Comparison of ENCODE assay signal across 15 cellular contexts in the genomic region with DNA sequence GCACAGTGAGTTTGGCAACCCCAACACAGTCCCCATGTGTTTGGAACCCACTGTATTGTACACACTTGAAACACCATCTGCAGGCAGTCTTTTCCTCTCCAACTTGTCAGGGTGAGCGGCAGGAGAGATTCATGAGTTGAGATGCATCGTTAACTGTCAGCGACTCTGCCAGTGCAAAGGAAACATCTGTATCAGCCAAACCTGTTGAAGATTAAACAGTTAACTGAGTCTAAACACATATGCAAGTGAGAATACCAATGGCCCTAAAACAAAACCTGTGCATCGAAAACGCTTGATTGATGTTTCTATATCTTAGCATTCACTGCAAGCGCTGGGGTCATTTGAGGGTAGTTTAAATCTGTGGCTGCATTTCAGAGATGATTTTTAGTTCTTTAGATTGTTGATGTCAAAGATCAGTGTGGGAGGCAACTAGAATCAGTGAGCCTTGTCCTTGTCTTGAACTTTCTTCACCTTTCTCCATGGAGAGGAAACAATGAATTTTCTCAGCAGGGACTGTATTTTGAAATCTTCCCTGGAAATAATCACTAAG. TPM values are rescaled to one million over a fixed set of nuclear protein-coding genes. Genes with fewer than 3 reads are reported as not detected.
A peak's percentile ranks its signal among the peaks of the same experiment; 100 is the strongest.
DNase-seq lines count a peak whose midpoint lies in the region; ATAC-seq lines count a peak whose summit lies in the region.
"Had no signal": no experiment of that assay in that cellular context is flagged by ENCODE, and none has a peak within 500 bp of the region (broad histone marks: within the 10 kb centered on the region; RNA-seq: fewer than 3 reads in every experiment).

No MANE protein-coding gene starts in this region.

- no CpG with 5 or more reads among the region's 6 CpGs for WGBS in mesendoderm (ENCODE audit: extremely low coverage, insufficient coverage, low lambda C conversion rate)

- H3K4me3 ChIP-seq in mesendoderm (ENCODE audit: low read length) (no peak overlapping the region), Karpas-422 (ENCODE audit: low read length) (no peak overlapping the region)
- H3K4me3 ChIP-seq: A549, thoracic aorta had no signal

- H3K79me2 ChIP-seq in mesendoderm (ENCODE audit: control insufficient read depth, insufficient read depth, low read length) (no peaks in the 10 kb centered on the region), Karpas-422 (ENCODE audit: low read length) (no peaks in the 10 kb centered on the region)

- no peak overlapping the region for H2AFZ ChIP-seq in Karpas-422 (ENCODE audit: low read length)

- H3K4me1 Mint-ChIP-seq in stimulated activated naive B cell treated with anti-CD40 and anti-IgM and Interleukin-4, amounts not matched to agents 10 μg/mL and 1 μg/mL and 100 μg/mL, for 72 hours, result peaks cover 5 to 13% of the 10 kb centered on the region in 2 donors
- H3K4me1 Mint-ChIP-seq: activated CD8-positive, alpha-beta memory T cell treated with anti-CD3 and anti-CD28 coated beads, Interleukin-2, amount 10 ng/mL, durations not matched to agents 7 days and 5 days had no signal

- H4K5ac ChIP-seq in mesendoderm (ENCODE audit: low read length), result no peak overlapping the region

- H3K56ac ChIP-seq in mesendoderm (ENCODE audit: low read length), result no peak overlapping the region

- H3K4me3 Mint-ChIP-seq in stimulated activated naive B cell treated with anti-CD40 and anti-IgM and Interleukin-4, amounts not matched to agents 10 μg/mL and 1 μg/mL and 100 μg/mL, for 72 hours, result no peak overlapping the region
- H3K4me3 Mint-ChIP-seq: activated CD8-positive, alpha-beta memory T cell treated with anti-CD3 and anti-CD28 coated beads, Interleukin-2, amount 10 ng/mL, durations not matched to agents 7 days and 5 days had no signal

- H3K9ac ChIP-seq in mesendoderm (ENCODE audit: low read length) (no peak overlapping the region), Karpas-422 (ENCODE audit: low read length) (no peak overlapping the region)

- no peak overlapping the region for H2BK5ac ChIP-seq in mesendoderm (ENCODE audit: low read length)

- H3K9me2 ChIP-seq in Karpas-422 (replicated peaks; ENCODE audit: insufficient read depth, low read length), result no peaks in the 10 kb centered on the region

- H3K36me3 Mint-ChIP-seq in stimulated activated naive B cell treated with anti-CD40 and anti-IgM and Interleukin-4, amounts not matched to agents 10 μg/mL and 1 μg/mL and 100 μg/mL, for 72 hours, result no peaks in the 10 kb centered on the region

- peaks cover 5 to 8% of the 10 kb centered on the region in 2 donors for H3K9me3 Mint-ChIP-seq in stimulated activated naive B cell treated with anti-CD40 and anti-IgM and Interleukin-4, amounts not matched to agents 10 μg/mL and 1 μg/mL and 100 μg/mL, for 72 hours

- no peaks in the 10 kb centered on the region for H3K79me1 ChIP-seq in mesendoderm (ENCODE audit: low read length)

- peak; percentile 68 for ATAC-seq in HG02885 (IDR thresholded peaks at IDR 0.05; ENCODE audit: poor library complexity, unreplicated experiment)
- peak; percentile 44 to 51 for ATAC-seq in stimulated activated naive B cell treated with anti-CD40 and anti-IgM and Interleukin-4, amounts not matched to agents 10 μg/mL and 1 μg/mL and 100 μg/mL, for 72 hours (replicated peaks)
- ATAC-seq: A549; activated CD8-positive, alpha-beta memory T cell treated with anti-CD3 and anti-CD28 coated beads, Interleukin-2, amount 10 ng/mL, durations not matched to agents 7 days and 5 days had no signal

- no peak overlapping the region for H2BK120ac ChIP-seq in mesendoderm (ENCODE audit: low read depth, low read length)

- H3K4me2 ChIP-seq in mesendoderm (ENCODE audit: low read length) (no peak overlapping the region), Karpas-422 (ENCODE audit: low read depth, low read length, poor library complexity, severe bottlenecking) (no peak overlapping the region)
- H3K4me2 ChIP-seq: A549 had no signal

- H3K4ac ChIP-seq in mesendoderm (ENCODE audit: low read depth, low read length), result no peak overlapping the region

- no peak overlapping the region for H4K8ac ChIP-seq in mesendoderm (ENCODE audit: low read depth, low read length)

- no peaks in the 10 kb centered on the region for H3K27me3 ChIP-seq in mesendoderm (ENCODE audit: insufficient read depth, low read length, poor library complexity)
- no peaks in the 10 kb centered on the region for H3K27me3 ChIP-seq in Karpas-422 (ENCODE audit: low read length)
- H3K27me3 ChIP-seq: brain microvascular endothelial cell had no signal

- DNase-seq in NCI-H1417 (lab: John Stamatoyannopoulos, UW) (peak in 2 of 3 experiments; percentile 5 to 55), NCI-H1417 treated with DMSO at 0.1 percent for 48 hours (lab: John Stamatoyannopoulos, UW) (no peak), NCI-H510A (lab: John Stamatoyannopoulos, UW) (peak; percentile 7), mesendoderm (no peak), Karpas-422 (no peak), hippocampal formation (lab: John Stamatoyannopoulos, UW) (no peak)
- no peak for DNase-seq in stimulated activated naive B cell treated with anti-CD40 and anti-IgM and Interleukin-4, amounts not matched to agents 10 μg/mL and 1 μg/mL and 100 μg/mL, for 72 hours
- DNase-seq: activated CD8-positive, alpha-beta memory T cell treated with anti-CD3 and anti-CD28 coated beads, Interleukin-2, amount 10 ng/mL, durations not matched to agents 7 days and 5 days; brain microvascular endothelial cell; HCEC 1CT; islet precursor cell; SW 1271 had no signal

- no peak overlapping the region for H3K23ac ChIP-seq in mesendoderm (ENCODE audit: low read length)

- H4K20me1 ChIP-seq in Karpas-422 (ENCODE audit: insufficient read depth, low read depth, low read length), result no peaks in the 10 kb centered on the region

- no peaks in the 10 kb centered on the region for H3K27me3 Mint-ChIP-seq in stimulated activated naive B cell treated with anti-CD40 and anti-IgM and Interleukin-4, amounts not matched to agents 10 μg/mL and 1 μg/mL and 100 μg/mL, for 72 hours

- no peak overlapping the region for H3K18ac ChIP-seq in mesendoderm (ENCODE audit: low read length)

- H3K27ac ChIP-seq in mesendoderm (ENCODE audit: low read depth, low read length) (no peak overlapping the region), Karpas-422 (ENCODE audit: low read length) (no peak overlapping the region)
- H3K27ac ChIP-seq: A549, brain microvascular endothelial cell, thoracic aorta had no signal

- H3K36me3 ChIP-seq in mesendoderm (ENCODE audit: control insufficient read depth, insufficient read depth, low read length) (no peaks in the 10 kb centered on the region), Karpas-422 (ENCODE audit: insufficient read depth, low read length) (no peaks in the 10 kb centered on the region)
- H3K36me3 ChIP-seq: brain microvascular endothelial cell, thoracic aorta had no signal

- H3K4me1 ChIP-seq in mesendoderm (ENCODE audit: control insufficient read depth, low read depth, low read length) (no peaks in the 10 kb centered on the region), Karpas-422 (ENCODE audit: low read length) (no peaks in the 10 kb centered on the region)
- H3K4me1 ChIP-seq: A549 had no signal

- H3K27ac Mint-ChIP-seq in stimulated activated naive B cell treated with anti-CD40 and anti-IgM and Interleukin-4, amounts not matched to agents 10 μg/mL and 1 μg/mL and 100 μg/mL, for 72 hours, result no peak overlapping the region
- H3K27ac Mint-ChIP-seq: activated CD8-positive, alpha-beta memory T cell treated with anti-CD3 and anti-CD28 coated beads, Interleukin-2, amount 10 ng/mL, durations not matched to agents 7 days and 5 days had no signal

- H3K9me3 ChIP-seq in Karpas-422 (ENCODE audit: low read length), result no peaks in the 10 kb centered on the region
- H3K9me3 ChIP-seq: A549, thoracic aorta had no signal

- no peak overlapping the region for H2BK15ac ChIP-seq in mesendoderm (replicated peaks; ENCODE audit: low read depth)

- no peak overlapping the region for H2AK5ac ChIP-seq in mesendoderm (ENCODE audit: low read length)

RNA-seq across cellular contexts. Expression of a gene that starts 41.3 kb away (rescaled TPM):
- 23.6 TPM for polyA plus RNA-seq in mesendoderm (2013, experiment 1 of 2)
- 26.8 TPM for polyA plus RNA-seq in mesendoderm (2013, experiment 2 of 2)
- 19.2 and 31.9 TPM in 2 replicates for total RNA-seq in Karpas-422 (2014; rRNA removed; shearing (Covaris generic); ENCODE audit: low replicate concordance)

Comparison
In these comparisons a context has a peak if more than half of its experiments do, and no peak if none do; other contexts are left out.
1. DNase-seq: peak in NCI-H1417 (2 of 3) and NCI-H510A (single experiment); none in NCI-H1417 treated with DMSO at 0.1 percent for 48 hours (single experiment), stimulated activated naive B cell treated with anti-CD40 and anti-IgM and Interleukin-4, amounts not matched to agents 10 μg/mL and 1 μg/mL and 100 μg/mL, for 72 hours (single experiment), mesendoderm (single experiment), Karpas-422 (single experiment) and hippocampal formation (0 of 2).